8 cellular contexts compared by ENCODE assay signal in the genomic region with DNA sequence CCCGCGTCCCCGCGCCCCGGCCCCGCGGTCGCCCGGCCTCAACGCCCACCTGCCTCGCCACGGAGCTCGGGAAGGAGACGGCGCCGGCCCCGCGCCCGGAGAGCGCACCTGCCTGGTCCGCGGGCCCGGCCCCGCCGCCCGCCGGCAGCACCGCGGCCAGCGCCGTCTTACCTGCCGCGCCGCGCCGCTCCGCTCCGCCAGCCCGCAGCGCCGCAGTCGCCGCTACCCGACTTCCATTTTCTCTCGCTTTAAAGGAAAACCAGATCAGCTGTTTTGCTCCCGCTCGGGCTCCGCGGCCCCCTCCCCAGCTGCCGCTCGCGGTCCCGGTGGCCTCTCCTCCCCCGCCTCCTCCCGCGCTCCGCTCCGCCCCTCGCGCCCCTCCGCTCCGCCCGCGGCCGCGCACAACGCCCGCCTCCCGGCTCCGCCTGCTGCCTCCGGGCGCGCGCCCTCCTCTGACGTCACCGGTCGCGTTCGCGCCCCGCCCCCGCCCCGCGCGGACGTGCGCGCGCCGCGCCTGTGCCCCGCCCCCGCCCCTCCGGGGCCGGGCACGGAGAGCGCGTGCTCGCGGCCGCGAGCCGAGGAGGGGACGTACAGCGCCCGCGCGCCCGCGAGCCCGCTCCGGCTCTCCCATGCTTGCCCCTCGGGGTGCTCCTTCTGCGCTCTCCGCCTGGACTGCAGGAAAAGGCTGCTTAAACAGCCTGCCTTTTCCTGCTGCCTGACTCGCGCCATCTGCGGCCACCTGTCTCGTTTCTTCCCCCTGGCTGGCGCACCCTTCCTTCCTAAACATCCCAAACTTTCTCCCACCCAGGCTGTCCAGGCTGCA. TPM values are rescaled to one million over a fixed set of nuclear protein-coding genes. Genes with fewer than 3 reads are reported as not detected.
A peak's percentile ranks its signal among the peaks of the same experiment; 100 is the strongest.
DNase-seq lines count a peak whose midpoint lies in the region; ATAC-seq, FAIRE-seq and TF ChIP-seq lines count a peak whose summit lies in the region.

Gene OTUD7A (minus strand): TSS at position 338 of the 823 bp plus-strand sequence.

- ATAC-seq in GM21529 (IDR thresholded peaks at IDR 0.05; ENCODE audit: unreplicated experiment), result peak; percentile 87
- ATAC-seq in activated T-cell treated with anti-CD3 and anti-CD28 coated beads, Interleukin-2, amount 50 U/mL, for 72 hours (replicated peaks in 1 of 2), result peak; percentile 90 to 91
- peak; percentile 83 to 85 for ATAC-seq in naive B cell (ENCODE audit: low read depth in 2 of 2)

- H3K4me3 ChIP-seq in PC-9, result peak within 1 kb of the TSS; percentile 70; the same call in 1 of the 2 replicates

- TF ChIP-seq CTCF in D721Med (IDR thresholded peaks at IDR 0.05; ENCODE audit: insufficient read depth, missing control alignments), result no peak
- TF ChIP-seq CTCF in PC-9 (conservative IDR thresholded peaks at IDR 0.05), result no peak

- BruUV-seq in PC-9 (replicated peaks; lab: Mats Ljungman, UMichigan), result no TSS peak

- peak within 1 kb of the TSS; percentile 88 for H3K4me2 ChIP-seq in PC-9

- no peaks in the 10 kb centered on the region for H3K4me1 ChIP-seq in PC-9 (replicated peaks; ENCODE audit: insufficient read depth)

- POLR2A ChIA-PET in PC-9 (lab: Charles Lee; ENCODE audit: unreplicated experiment), result no interaction called here

- H3K4me1 Mint-ChIP-seq in IgD-negative memory B cell (peaks cover 5 to 16% (median 9%) of the 10 kb centered on the region in 3 donors), naive B cell (peaks cover 6 to 15% (median 12%) of the 10 kb centered on the region in 3 donors)
- H3K4me1 Mint-ChIP-seq in activated T-cell treated with anti-CD3 and anti-CD28 coated beads, Interleukin-2, amount 50 U/mL, for 72 hours (ENCODE audit: low read depth), result peaks cover 6% of the 10 kb centered on the region

- CTCF ChIA-PET in PC-9 (lab: Charles Lee), result interaction anchor here (0.6 kb wide), 1 partner anchor 380 kb away, joined by 3 read pairs; no protein-coding TSS in a partner anchor

- H3F3A ChIP-seq in PC-9 (ENCODE audit: insufficient read depth, low read depth), result no peaks in the 10 kb centered on the region

- DNase-seq in D721Med (ENCODE audit: insufficient read length, low spot score), result peak; percentile 45
- peak in 1 of 2 experiments; percentile 71 for DNase-seq in PC-9
- peak; percentile 85 to 90 for DNase-seq in activated T-cell treated with anti-CD3 and anti-CD28 coated beads, Interleukin-2, amount 50 U/mL, for 72 hours
- DNase-seq in fibroblast of gingiva (ENCODE audit: low read depth), result peak; percentile 67
- DNase-seq in naive B cell, result peak; percentile 72
- DNase-seq in stimulated activated CD8-positive, alpha-beta memory T cell treated with anti-CD3 and anti-CD28 coated beads, Interleukin-7, amount 100 ng/mL, for 4 hours (ENCODE audit: low read depth in 2 of 2), result peak; percentile 53 to 82

- no peaks in the 10 kb centered on the region for H3K36me3 ChIP-seq in PC-9 (ENCODE audit: low read depth)

- no peaks in the 10 kb centered on the region for H3K9me2 ChIP-seq in PC-9 (ENCODE audit: insufficient read depth)

- H3K36me3 Mint-ChIP-seq in IgD-negative memory B cell (peaks cover 1% of the 10 kb centered on the region), naive B cell (peaks cover 0 to 10% of the 10 kb centered on the region in 2 donors)
- H3K36me3 Mint-ChIP-seq in activated T-cell treated with anti-CD3 and anti-CD28 coated beads, Interleukin-2, amount 50 U/mL, for 72 hours (ENCODE audit: insufficient read depth in 2 of 2), result no peaks in the 10 kb centered on the region

- H3K27me3 Mint-ChIP-seq in IgD-negative memory B cell, result peaks cover 7% of the 10 kb centered on the region
- H3K27me3 Mint-ChIP-seq in activated T-cell treated with anti-CD3 and anti-CD28 coated beads, Interleukin-2, amount 50 U/mL, for 72 hours (ENCODE audit: low read depth), result peaks cover 20% of the 10 kb centered on the region
- H3K27me3 Mint-ChIP-seq in naive B cell, result peaks cover 21 to 31% (median 30%) of the 10 kb centered on the region in 3 donors

- no peaks in the 10 kb centered on the region for H3K79me2 ChIP-seq in PC-9 (ENCODE audit: low read depth)

- no peak for FAIRE-seq in D721Med (lab: Jason Lieb, UNC)

- intact Hi-C loops in PC-9 (cut with micrococcal nuclease; ENCODE audit: unreplicated experiment), result no loop called here

- peak within 1 kb of the TSS; percentile 83 to 90 (median 89) for H3K27ac Mint-ChIP-seq in IgD-negative memory B cell
- H3K27ac Mint-ChIP-seq in activated T-cell treated with anti-CD3 and anti-CD28 coated beads, Interleukin-2, amount 50 U/mL, for 72 hours, result peak within 1 kb of the TSS; percentile 72
- peak within 1 kb of the TSS; percentile 46 to 95 (median 90) for H3K27ac Mint-ChIP-seq in naive B cell

- no peak within 1 kb of the TSS for H3K27ac ChIP-seq in PC-9

- H3K9me3 ChIP-seq in PC-9 (ENCODE audit: insufficient read depth, low read depth), result no peaks in the 10 kb centered on the region

- H3K9me3 Mint-ChIP-seq in IgD-negative memory B cell, result peaks cover 0 to 3% (median 0%) of the 10 kb centered on the region in 3 donors
- H3K9me3 Mint-ChIP-seq in activated T-cell treated with anti-CD3 and anti-CD28 coated beads, Interleukin-2, amount 50 U/mL, for 72 hours, result no peaks in the 10 kb centered on the region
- peaks cover 1 to 18% (median 5%) of the 10 kb centered on the region in 7 donors for H3K9me3 Mint-ChIP-seq in naive B cell

- H2AFZ ChIP-seq in PC-9, result peak within 1 kb of the TSS; percentile 91

- no peaks in the 10 kb centered on the region for H4K20me1 ChIP-seq in PC-9 (ENCODE audit: insufficient read depth)

- peak within 1 kb of the TSS; percentile 86 to 99 (median 94) for H3K4me3 Mint-ChIP-seq in IgD-negative memory B cell
- H3K4me3 Mint-ChIP-seq in activated T-cell treated with anti-CD3 and anti-CD28 coated beads, Interleukin-2, amount 50 U/mL, for 72 hours, result peak within 1 kb of the TSS; percentile 89 to 90
- peak within 1 kb of the TSS; percentile 87 to 97 (median 94) for H3K4me3 Mint-ChIP-seq in naive B cell

- no peaks in the 10 kb centered on the region for H3K27me3 ChIP-seq in PC-9 (ENCODE audit: insufficient read depth, low read depth)

RNA-seq across cellular contexts. Expression of gene OTUD7A, which starts in this region (rescaled TPM):
- polyA plus RNA-seq in IgD-negative memory B cell (not detected), naive B cell (ENCODE audit: low read depth in 6 of 6) (under 1 TPM in 4 of 6 donors, not detected in 2; 0.03 to 0.52 (median 0.08) TPM)
- 0.41 TPM in 1 of 2 replicates, not detected in the other for total RNA-seq in PC-9 (2021)
- 1 to 10 TPM in 1 of 2 donors, under 1 TPM in 1; 0.89 to 2.4 TPM for total RNA-seq in activated T-cell treated with anti-CD3 and anti-CD28 coated beads, Interleukin-2, amount 50 U/mL, for 72 hours

Comparison
In these comparisons a context has a peak if more than half of its experiments do, and no peak if none do; other contexts are left out.
1. Peak in DNase-seq and ATAC-seq in naive B cell; RNA of the gene not detected or under 1 TPM.